9 cellular contexts compared by ENCODE assay signal in the genomic region with DNA sequence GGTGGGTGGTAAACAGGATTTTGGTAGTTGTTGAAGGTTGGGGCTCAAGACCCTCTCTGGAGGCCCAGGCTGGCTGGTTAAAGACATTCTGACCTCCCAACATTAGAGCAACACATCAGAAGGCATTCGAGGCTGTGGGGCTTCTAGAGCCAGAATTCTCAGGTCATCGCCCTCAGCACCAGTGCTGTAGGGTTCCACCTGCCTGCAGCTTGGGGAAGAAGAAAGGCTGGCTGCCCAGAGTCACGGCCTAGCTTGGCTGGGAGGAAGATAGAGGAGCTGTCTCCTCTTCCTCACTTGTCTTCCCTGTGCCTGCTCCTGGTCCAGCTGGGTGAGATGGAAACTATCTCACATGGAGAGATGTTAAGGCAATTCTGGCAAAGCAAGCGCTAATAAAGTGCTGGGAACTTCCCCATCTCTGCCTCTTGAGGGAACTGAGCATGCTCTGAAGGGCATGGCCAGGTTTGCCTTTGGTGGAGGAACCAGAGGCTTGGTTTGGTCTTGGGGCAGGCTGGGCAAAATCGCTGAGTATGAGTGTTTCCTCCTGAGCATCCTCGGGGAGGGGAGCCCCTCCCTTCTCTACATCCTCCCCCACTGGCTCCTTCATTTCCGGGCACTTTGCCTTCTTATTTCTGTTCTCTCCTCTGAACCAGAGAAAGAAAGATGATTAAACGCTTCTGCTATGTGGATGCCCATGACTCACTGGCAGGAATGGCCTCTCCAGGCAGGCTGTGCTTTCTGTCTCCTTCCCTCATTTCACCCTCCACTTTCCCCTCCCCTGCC.
A peak's percentile ranks its signal among the peaks of the same experiment; 100 is the strongest.
DNase-seq lines count a peak whose midpoint lies in the region; ATAC-seq and TF ChIP-seq lines count a peak whose summit lies in the region.
"Had no signal": no experiment of that assay in that cellular context is flagged by ENCODE, and none has a peak within 500 bp of the region (broad histone marks: within the 10 kb centered on the region; RNA-seq: fewer than 3 reads in every experiment).

No MANE protein-coding gene starts in this region.

- CTCF ChIA-PET in OCI-LY7 (lab: Charles Lee; ENCODE audit: unreplicated experiment) = no interaction called here

- no peaks in the 10 kb centered on the region for H3K79me2 ChIP-seq in OCI-LY7 (ENCODE audit: insufficient read depth, low read depth, low read length)

- H3K4me1 Mint-ChIP-seq in HFFc6 (ENCODE audit: low read depth) = peaks cover 59% of the 10 kb centered on the region

- in situ Hi-C loops in astrocyte of the cerebellum (cut with HindIII; ENCODE audit: low sequenced_read_pairs) = no loop called here

- no peak overlapping the region for H2AFZ ChIP-seq in OCI-LY7 (ENCODE audit: low read length)

- H3K9me2 ChIP-seq in OCI-LY7 (ENCODE audit: insufficient read depth, low read length) = no peaks in the 10 kb centered on the region

- POLR2A ChIA-PET in OCI-LY7 (lab: Charles Lee) = no interaction called here

- TF ChIP-seq CTCF in HFFc6 (IDR thresholded peaks at IDR 0.05) = no peak
- TF ChIP-seq CTCF in astrocyte of the cerebellum (IDR thresholded peaks at IDR 0.05; ENCODE audit: low read depth, low read length, missing control alignments) = no peak
- TF ChIP-seq CTCF in Peyer's patch (IDR thresholded peaks at IDR 0.05) = no peak
- TF ChIP-seq CTCF in OCI-LY7 (conservative IDR thresholded peaks at IDR 0.05; ENCODE audit: low read length) = no peak

- H3K4me3 Mint-ChIP-seq in HFFc6 = peak overlapping the region; percentile 72

- no TSS peak for BruUV-seq in OCI-LY7 (replicated peaks; lab: Mats Ljungman, UMichigan)

- H3K4me3 ChIP-seq in astrocyte of the cerebellum (ENCODE audit: low read depth, low read length) = no peak overlapping the region
- H3K4me3 ChIP-seq in Peyer's patch = no peak overlapping the region
- H3K4me3 ChIP-seq in OCI-LY7 (ENCODE audit: low read depth, low read length, poor library complexity, severe bottlenecking) = no peak overlapping the region

- H3K4me2 ChIP-seq in OCI-LY7 (ENCODE audit: low read length) = no peak overlapping the region

- TF ChIP-seq POLR2A in Peyer's patch (IDR thresholded peaks at IDR 0.05) = no peak

- intact Hi-C loops in OCI-LY7 (cut with micrococcal nuclease; ENCODE audit: unreplicated experiment) = no loop called here

- no peak for ATAC-seq in HG03135 (IDR thresholded peaks at IDR 0.05; ENCODE audit: unreplicated experiment)
- no peak for ATAC-seq in activated naive CD4-positive, alpha-beta T cell treated with anti-CD3 and anti-CD28 coated beads, Interleukin-2, amount 50 U/mL, for 72 hours

- no peaks in the 10 kb centered on the region; the same call in 1 of the 2 replicates for H3K27me3 Mint-ChIP-seq in HFFc6 (ENCODE audit: insufficient read depth)

- H3K36me3 ChIP-seq in Peyer's patch (no peaks in the 10 kb centered on the region), OCI-LY7 (ENCODE audit: insufficient read depth, low read length) (no peaks in the 10 kb centered on the region)

- peak overlapping the region; percentile 84 for H3K27ac Mint-ChIP-seq in HFFc6
- peak overlapping the region in 1 of 2 donors; percentile 7 for H3K27ac Mint-ChIP-seq in activated naive CD4-positive, alpha-beta T cell treated with anti-CD3 and anti-CD28 coated beads, Interleukin-2, amount 50 U/mL, for 72 hours

- peaks cover 0 to 17% (median 0%) of the 10 kb centered on the region in 4 donors for H3K4me1 ChIP-seq in Peyer's patch
- no peaks in the 10 kb centered on the region for H3K4me1 ChIP-seq in OCI-LY7 (ENCODE audit: insufficient read depth, low read length, poor library complexity, severe bottlenecking)

- no peaks in the 10 kb centered on the region for H3K27me3 ChIP-seq in Peyer's patch

- H3K9me3 ChIP-seq in Peyer's patch (no peaks in the 10 kb centered on the region), OCI-LY7 (ENCODE audit: low read length) (no peaks in the 10 kb centered on the region)

- no peaks in the 10 kb centered on the region for H4K20me1 ChIP-seq in OCI-LY7 (ENCODE audit: insufficient read depth, low read length)

- no peaks in the 10 kb centered on the region for H3K9me3 Mint-ChIP-seq in HFFc6
- H3K9me3 Mint-ChIP-seq in activated naive CD4-positive, alpha-beta T cell treated with anti-CD3 and anti-CD28 coated beads, Interleukin-2, amount 50 U/mL, for 72 hours = no peaks in the 10 kb centered on the region

- DNase-seq in HFFc6 = peak; percentile 96
- DNase-seq in astrocyte of the cerebellum (ENCODE audit: low read depth) = peak; percentile 89
- DNase-seq in iPS-NIHi7 (ENCODE audit: extremely low spot score) = peak; percentile 48
- DNase-seq in stromal cell of bone marrow (ENCODE audit: low read depth) = peak; percentile 97
- DNase-seq in Peyer's patch = no peak
- no peak for DNase-seq in activated naive CD4-positive, alpha-beta T cell treated with anti-CD3 and anti-CD28 coated beads, Interleukin-2, amount 50 U/mL, for 72 hours (ENCODE audit: low spot score in 2 of 2)
- no peak for DNase-seq in OCI-LY7 (ENCODE audit: low spot score)
- DNase-seq: stimulated activated CD4-positive, alpha-beta T cell treated with anti-CD3 and anti-CD28 coated beads, Interleukin-2, amount 100 ng/mL, for 48 hours had no signal

- peak overlapping the region in 2 of 4 donors; percentile 3 to 56 for H3K27ac ChIP-seq in Peyer's patch
- H3K27ac ChIP-seq in OCI-LY7 (ENCODE audit: low read depth, low read length, poor library complexity, severe bottlenecking) = no peak overlapping the region

- no peaks in the 10 kb centered on the region for H3K36me3 Mint-ChIP-seq in HFFc6 (ENCODE audit: low read depth)
- H3K36me3 Mint-ChIP-seq in activated naive CD4-positive, alpha-beta T cell treated with anti-CD3 and anti-CD28 coated beads, Interleukin-2, amount 50 U/mL, for 72 hours = no peaks in the 10 kb centered on the region

Comparison
In these comparisons a context has a peak if more than half of its experiments do, and no peak if none do; other contexts are left out.
1. DNase-seq: peak in HFFc6 (single experiment), astrocyte of the cerebellum (single experiment), iPS-NIHi7 (single experiment) and stromal cell of bone marrow (single experiment); none in Peyer's patch (0 of 3), activated naive CD4-positive, alpha-beta T cell treated with anti-CD3 and anti-CD28 coated beads, Interleukin-2, amount 50 U/mL, for 72 hours (0 of 2) and OCI-LY7 (single experiment).